Comparison of ENCODE assay signal across 24 cellular contexts in genomic region chr11:96151501-96151900, GRCh38.
"Had no signal": no experiment of that assay in that cellular context is flagged by ENCODE, and none has a peak within 500 bp of the region (broad histone marks: within the 10 kb centered on the region; RNA-seq: fewer than 3 reads in every experiment).

No MANE protein-coding gene starts in this region.

- H3K36me3 Mint-ChIP-seq: brain, mesothelial cell of epicardium, natural killer cell had no signal

- H3K9me3 ChIP-seq: left lung, sigmoid colon, spleen had no signal

- H3K4me2 ChIP-seq: hepatocyte had no signal

- DNase-seq: activated CD4-positive, CD25-positive, alpha-beta regulatory T cell treated with anti-CD3 and anti-CD28 coated beads, Interleukin-2, amount 50 U/mL, for 72 hours; activated effector memory CD4-positive, alpha-beta T cell treated with Interleukin-2 at 50 U/mL for 16 hours; activated naive CD4-positive, alpha-beta T cell treated with anti-CD3 and anti-CD28 coated beads, Interleukin-2, amount 50 U/mL, for 16 hours; activated T-cell treated with anti-CD3 and anti-CD28 coated beads, Interleukin-2, amount 50 U/mL, for 48 hours; anterior cingulate cortex; caudate nucleus; effector CD4-positive, alpha-beta T cell; glutamatergic neuron; kidney glomerular epithelial cell; left lung; natural killer cell; retina; sigmoid colon; spleen; stimulated activated CD4-positive, alpha-beta T cell treated with anti-CD3 and anti-CD28 coated beads, Interleukin-4, amount 100 ng/mL, for 1 hour; stimulated activated naive CD4-positive, alpha-beta T cell treated with Interleukin-2 at 50 U/mL for 16 hours; T-helper 1 cell; WERI-Rb-1 had no signal

- H3K27me3 Mint-ChIP-seq: dendritic cell treated with granulocyte-macrophage colony-stimulating factor and Interleukin-4, amounts not matched to agents 40 ng/mL and 50 ng/mL, for 4 days; progenitor cell of endocrine pancreas had no signal

- H3K4me3 ChIP-seq: hepatocyte, left lung, lung, sigmoid colon, spleen had no signal

- H3K9me3 Mint-ChIP-seq: brain; dendritic cell treated with granulocyte-macrophage colony-stimulating factor and Interleukin-4, amounts not matched to agents 40 ng/mL and 50 ng/mL, for 4 days; mesothelial cell of epicardium; natural killer cell had no signal

- H3K27ac Mint-ChIP-seq: dendritic cell treated with granulocyte-macrophage colony-stimulating factor and Interleukin-4, amounts not matched to agents 40 ng/mL and 50 ng/mL, for 4 days; mesothelial cell of epicardium; natural killer cell; progenitor cell of endocrine pancreas had no signal

- H2AFZ ChIP-seq: hepatocyte had no signal

- H3K36me3 ChIP-seq: left lung, sigmoid colon, spleen, WERI-Rb-1 had no signal

- H3K27ac ChIP-seq: hepatocyte, left lung, sigmoid colon, spleen, WERI-Rb-1 had no signal

- ATAC-seq: left lung, natural killer cell had no signal

- H3K27me3 ChIP-seq: hepatocyte, left lung, sigmoid colon, spleen had no signal

- H3K4me3 Mint-ChIP-seq: dendritic cell treated with granulocyte-macrophage colony-stimulating factor and Interleukin-4, amounts not matched to agents 40 ng/mL and 50 ng/mL, for 4 days; mesothelial cell of epicardium; natural killer cell had no signal
